17 cellular contexts compared by ENCODE assay signal in genomic region chr9:13142776-13143175, GRCh38.
DNase-seq lines count a peak whose midpoint lies in the region; ATAC-seq and TF ChIP-seq lines count a peak whose summit lies in the region.
"Had no signal": no experiment of that assay in that cellular context is flagged by ENCODE, and none has a peak within 500 bp of the region (broad histone marks: within the 10 kb centered on the region; RNA-seq: fewer than 3 reads in every experiment).

No MANE protein-coding gene starts in this region.

- peaks cover 21% of the 10 kb centered on the region for H3K4me1 ChIP-seq in mesodermal cell (ENCODE audit: control insufficient read depth, insufficient read depth, low read length, poor library complexity, severe bottlenecking)
- no peaks in the 10 kb centered on the region for H3K4me1 ChIP-seq in spleen
- peaks cover 0 to 3% of the 10 kb centered on the region in 2 donors for H3K4me1 ChIP-seq in aorta (ENCODE audit: control insufficient read depth in 1 of 2, insufficient read depth in 2 of 2, low read length in 2 of 2)

- H3K36me3 ChIP-seq in mesodermal cell (ENCODE audit: control insufficient read depth, insufficient read depth, low read length) (peaks cover 23% of the 10 kb centered on the region), spleen (peaks cover 0 to 12% (median 2%) of the 10 kb centered on the region in 6 donors), aorta (ENCODE audit: control insufficient read depth in 1 of 2, insufficient read depth in 2 of 2, low read length in 1 of 2) (no peaks in the 10 kb centered on the region)

- TF ChIP-seq POLR2A in spleen (IDR thresholded peaks at IDR 0.05): no peak

- intact Hi-C loops in spleen (cut with DNase I; ENCODE audit: low total_unique reads): no loop called here
- intact Hi-C loops in aorta (cut with DNase I): no loop called here

- H3K4me3 ChIP-seq in mesodermal cell (ENCODE audit: extremely low read depth, insufficient read depth, low read length, poor library complexity, severe bottlenecking) (no peak overlapping the region), spleen (no peak overlapping the region), aorta (ENCODE audit: low read length in 2 of 2) (no peak overlapping the region)

- no peaks in the 10 kb centered on the region for H3K9me3 ChIP-seq in mesodermal cell (ENCODE audit: control insufficient read depth, low read length)
- no peaks in the 10 kb centered on the region for H3K9me3 ChIP-seq in spleen
- H3K9me3 ChIP-seq in aorta (ENCODE audit: control insufficient read depth, low read length): no peaks in the 10 kb centered on the region

- no peak for TF ChIP-seq CTCF in spleen (IDR thresholded peaks at IDR 0.05 in 8 of 11, conservative IDR thresholded peaks at IDR 0.05 in 3 of 11)

- DNase-seq in NCI-H69 (lab: John Stamatoyannopoulos, UW) (peak; percentile 45), caudate nucleus (lab: John Stamatoyannopoulos, UW) (no peak), superior temporal gyrus (ENCODE audit: extremely low spot score) (peak; percentile 84), spleen (no peak), aorta (no peak)
- DNase-seq: Calu3; CD4-positive, alpha-beta memory T cell; DMS79; H7; NCI-H1048; NCI-H2081 treated with DMSO at 0.1 percent for 48 hours; NCI-H226; NCI-H526 treated with DMSO at 0.1 percent for 48 hours; PC-3 had no signal

- 100% methylated on average over 2 of the region's 3 CpGs; no CpG with 5 or more reads in 1 of the 2 experiments for WGBS in mesodermal cell (ENCODE audit: insufficient coverage in 2 of 2), 2 experiments
- WGBS in spleen, 5 donors: 78 to 95% (median 84%) methylated on average over 3 of the region's 3 CpGs
- WGBS in aorta, 2 donors: 96% methylated on average over 3 of the region's 3 CpGs

- peak overlapping the region; percentile 63 for H3K27ac ChIP-seq in caudate nucleus (ENCODE audit: low read depth, low read length)
- H3K27ac ChIP-seq in mesodermal cell (ENCODE audit: low read depth, low read length, severe bottlenecking): peak overlapping the region; percentile 66
- no peak overlapping the region for H3K27ac ChIP-seq in spleen
- no peak overlapping the region for H3K27ac ChIP-seq in aorta (ENCODE audit: low read depth in 1 of 2, low read length in 2 of 2)
- H3K27ac ChIP-seq: RWPE1 had no signal

- H3K27me3 ChIP-seq in spleen (replicated peaks in 1 of 7) (no peaks in the 10 kb centered on the region), aorta (ENCODE audit: control insufficient read depth in 1 of 2, insufficient read depth in 2 of 2, low read length in 1 of 2) (no peaks in the 10 kb centered on the region)

- ATAC-seq in GM21526 (IDR thresholded peaks at IDR 0.05; ENCODE audit: low FRiP score, unreplicated experiment) (no peak), aorta (ENCODE audit: low FRiP score) (no peak)
- ATAC-seq: PC-3 had no signal

Comparison
In these comparisons a context has a peak if more than half of its experiments do, and no peak if none do; other contexts are left out.
1. DNase-seq: peak in NCI-H69 (single experiment) and superior temporal gyrus (single experiment); none in caudate nucleus (0 of 61), spleen (single experiment) and aorta (0 of 2).
2. H3K27ac ChIP-seq: peak in caudate nucleus (single experiment) and mesodermal cell (single experiment); none in spleen (0 of 8) and aorta (0 of 2).